ENCODE assay signal across 31 cellular contexts in genomic region chr16:7716924-7717323, GRCh38.
"Had no signal": no experiment of that assay in that cellular context is flagged by ENCODE, and none has a peak within 500 bp of the region (broad histone marks: within the 10 kb centered on the region; RNA-seq: fewer than 3 reads in every experiment).

No MANE protein-coding gene starts in this region.

- H3K36me3 Mint-ChIP-seq: activated CD4-positive, alpha-beta memory T cell treated with anti-CD3 and anti-CD28 coated beads for 36 hours; activated CD8-positive, alpha-beta memory T cell treated with anti-CD3 and anti-CD28 coated beads, Interleukin-2, amount 10 ng/mL, durations not matched to agents 7 days and 5 days; activated naive CD4-positive, alpha-beta T cell treated with anti-CD3 and anti-CD28 coated beads, Interleukin-2, amount 50 U/mL, for 24 hours; activated naive CD8-positive, alpha-beta T cell treated with anti-CD3 and anti-CD28 coated beads for 36 hours; T-cell had no signal

- H3K27ac Mint-ChIP-seq: activated CD4-positive, alpha-beta memory T cell treated with anti-CD3 and anti-CD28 coated beads for 36 hours; activated CD4-positive, alpha-beta T cell treated with anti-CD3 and anti-CD28 coated beads for 36 hours; activated CD4-positive, alpha-beta T cell treated with anti-CD3 and anti-CD28 coated beads, Interleukin-2, amount 10 ng/mL, durations not matched to agents 24 days and 14 days; activated CD8-positive, alpha-beta memory T cell treated with anti-CD3 and anti-CD28 coated beads, Interleukin-2, amount 10 ng/mL, durations not matched to agents 7 days and 5 days; activated CD8-positive, alpha-beta T cell treated with anti-CD3 and anti-CD28 coated beads, Interleukin-2, amount 10 ng/mL, durations not matched to agents 7 days and 5 days; activated naive CD4-positive, alpha-beta T cell treated with anti-CD3 and anti-CD28 coated beads for 36 hours; activated naive CD4-positive, alpha-beta T cell treated with anti-CD3 and anti-CD28 coated beads, Interleukin-2, amount 50 U/mL, for 24 hours; activated naive CD8-positive, alpha-beta T cell treated with anti-CD3 and anti-CD28 coated beads for 36 hours; activated naive CD8-positive, alpha-beta T cell treated with anti-CD3 and anti-CD28 coated beads, Interleukin-2, amount 50 U/mL, for 24 hours; activated T-helper 1 cell treated with anti-CD3 and anti-CD28 coated beads, Interleukin-12 subunit alpha, Interleukin-12 subunit beta, Interleukin-2, Interleukin-4 antibody, amounts not matched to agents 30 ng/mL and 10 ng/mL and 1 ng/mL, durations not matched to agents 14 hours and 24 hours and 36 hours; activated T-helper 2 cell treated with anti-CD3 and anti-CD28 coated beads, Interferon-gamma antibody, Interleukin-2, Interleukin-4, amounts not matched to agents 10 μg/mL and 5 μg/mL and 100 μg/mL, durations not matched to agents 14 hours and 24 hours and 36 hours; endodermal cell; T-cell; T-helper 1 cell treated with Interleukin-12 subunit alpha and Interleukin-12 subunit beta and Interleukin-4 antibody, amounts not matched to agents 30 μg/mL and 1 μg/mL, for 36 hours had no signal

- H3K9me3 Mint-ChIP-seq: activated naive CD4-positive, alpha-beta T cell treated with anti-CD3 and anti-CD28 coated beads for 36 hours; activated naive CD4-positive, alpha-beta T cell treated with anti-CD3 and anti-CD28 coated beads, Interleukin-2, amount 50 U/mL, for 24 hours; endodermal cell had no signal

- H3K4me1 ChIP-seq: adrenal gland, body of pancreas had no signal

- ATAC-seq: activated CD4-positive, alpha-beta T cell treated with anti-CD3 and anti-CD28 coated beads for 36 hours; activated CD8-positive, alpha-beta memory T cell treated with anti-CD3 and anti-CD28 coated beads, Interleukin-2, amount 10 ng/mL, durations not matched to agents 7 days and 5 days; activated CD8-positive, alpha-beta T cell treated with anti-CD3 and anti-CD28 coated beads, Interleukin-2, amount 10 ng/mL, durations not matched to agents 7 days and 5 days; activated naive CD8-positive, alpha-beta T cell treated with anti-CD3 and anti-CD28 coated beads, Interleukin-2, amount 50 U/mL, for 24 hours; body of pancreas; esophagus mucosa; T-cell had no signal

- H3K36me3 ChIP-seq: adrenal gland, WERI-Rb-1 had no signal

- H3K27me3 Mint-ChIP-seq: activated CD4-positive, alpha-beta memory T cell treated with anti-CD3 and anti-CD28 coated beads for 36 hours; activated CD4-positive, alpha-beta T cell treated with anti-CD3 and anti-CD28 coated beads for 36 hours; activated CD4-positive, alpha-beta T cell treated with anti-CD3 and anti-CD28 coated beads, Interleukin-2, amount 10 ng/mL, durations not matched to agents 24 days and 14 days; activated CD8-positive, alpha-beta memory T cell treated with anti-CD3 and anti-CD28 coated beads, Interleukin-2, amount 10 ng/mL, durations not matched to agents 7 days and 5 days; activated naive CD4-positive, alpha-beta T cell treated with anti-CD3 and anti-CD28 coated beads, Interleukin-2, amount 50 U/mL, for 24 hours; activated naive CD8-positive, alpha-beta T cell treated with anti-CD3 and anti-CD28 coated beads for 36 hours; activated naive CD8-positive, alpha-beta T cell treated with anti-CD3 and anti-CD28 coated beads, Interleukin-2, amount 50 U/mL, for 24 hours; T-cell had no signal

- H3K27me3 ChIP-seq: adrenal gland, body of pancreas had no signal

- H3K4me3 ChIP-seq: adrenal gland, body of pancreas had no signal

- H3K4me1 Mint-ChIP-seq: activated CD4-positive, alpha-beta T cell treated with anti-CD3 and anti-CD28 coated beads for 36 hours; activated CD4-positive, alpha-beta T cell treated with anti-CD3 and anti-CD28 coated beads, Interleukin-2, amount 10 ng/mL, durations not matched to agents 24 days and 14 days; activated CD8-positive, alpha-beta memory T cell treated with anti-CD3 and anti-CD28 coated beads, Interleukin-2, amount 10 ng/mL, durations not matched to agents 7 days and 5 days; activated naive CD4-positive, alpha-beta T cell treated with anti-CD3 and anti-CD28 coated beads, Interleukin-2, amount 50 U/mL, for 24 hours; activated naive CD8-positive, alpha-beta T cell treated with anti-CD3 and anti-CD28 coated beads for 36 hours; activated naive CD8-positive, alpha-beta T cell treated with anti-CD3 and anti-CD28 coated beads, Interleukin-2, amount 50 U/mL, for 24 hours; T-cell had no signal

- H3K4me3 Mint-ChIP-seq: activated CD4-positive, alpha-beta memory T cell treated with anti-CD3 and anti-CD28 coated beads for 36 hours; activated CD4-positive, alpha-beta T cell treated with anti-CD3 and anti-CD28 coated beads for 36 hours; activated CD4-positive, alpha-beta T cell treated with anti-CD3 and anti-CD28 coated beads, Interleukin-2, amount 10 ng/mL, durations not matched to agents 24 days and 14 days; activated CD8-positive, alpha-beta memory T cell treated with anti-CD3 and anti-CD28 coated beads, Interleukin-2, amount 10 ng/mL, durations not matched to agents 7 days and 5 days; activated CD8-positive, alpha-beta T cell treated with anti-CD3 and anti-CD28 coated beads, Interleukin-2, amount 10 ng/mL, durations not matched to agents 7 days and 5 days; activated naive CD4-positive, alpha-beta T cell treated with anti-CD3 and anti-CD28 coated beads for 36 hours; activated naive CD4-positive, alpha-beta T cell treated with anti-CD3 and anti-CD28 coated beads, Interleukin-2, amount 50 U/mL, for 24 hours; activated naive CD8-positive, alpha-beta T cell treated with anti-CD3 and anti-CD28 coated beads for 36 hours; activated naive CD8-positive, alpha-beta T cell treated with anti-CD3 and anti-CD28 coated beads, Interleukin-2, amount 50 U/mL, for 24 hours; activated T-helper 1 cell treated with anti-CD3 and anti-CD28 coated beads, Interleukin-12 subunit alpha, Interleukin-12 subunit beta, Interleukin-2, Interleukin-4 antibody, amounts not matched to agents 30 ng/mL and 10 ng/mL and 1 ng/mL, durations not matched to agents 14 hours and 24 hours and 36 hours; endodermal cell; T-cell; T-helper 1 cell treated with Interleukin-12 subunit alpha and Interleukin-12 subunit beta and Interleukin-4 antibody, amounts not matched to agents 30 μg/mL and 1 μg/mL, for 36 hours had no signal

- H3K9me3 ChIP-seq: adrenal gland, body of pancreas had no signal

- H3K27ac ChIP-seq: adrenal gland, body of pancreas, WERI-Rb-1 had no signal

- DNase-seq: activated CD4-positive, alpha-beta memory T cell treated with anti-CD3 and anti-CD28 coated beads for 36 hours; activated CD4-positive, alpha-beta T cell treated with anti-CD3 and anti-CD28 coated beads for 36 hours; activated CD4-positive, alpha-beta T cell treated with anti-CD3 and anti-CD28 coated beads, Interleukin-2, amount 10 ng/mL, durations not matched to agents 24 days and 14 days; activated CD4-positive, CD25-positive, alpha-beta regulatory T cell; activated CD4-positive, CD25-positive, alpha-beta regulatory T cell treated with anti-CD3 and anti-CD28 coated beads, Interleukin-2, amount 50 U/mL, for 72 hours; activated CD8-positive, alpha-beta memory T cell treated with anti-CD3 and anti-CD28 coated beads, Interleukin-2, amount 10 ng/mL, durations not matched to agents 7 days and 5 days; activated CD8-positive, alpha-beta memory T cell treated with anti-CD3 and anti-CD28 coated beads, Interleukin-2, amount 50 U/mL, for 4 hours; activated CD8-positive, alpha-beta T cell treated with anti-CD3 and anti-CD28 coated beads, Interleukin-2, amount 10 ng/mL, durations not matched to agents 7 days and 5 days; activated effector memory CD4-positive, alpha-beta T cell treated with anti-CD3 and anti-CD28 coated beads, Interleukin-2, amount 50 U/mL, for 16 hours; activated naive CD4-positive, alpha-beta T cell treated with anti-CD3 and anti-CD28 coated beads for 36 hours; activated naive CD8-positive, alpha-beta T cell treated with anti-CD3 and anti-CD28 coated beads for 36 hours; activated naive CD8-positive, alpha-beta T cell treated with anti-CD3 and anti-CD28 coated beads, Interleukin-2, amount 50 U/mL, for 24 hours; activated T-cell treated with anti-CD3 and anti-CD28 coated beads, Interleukin-2, amount 50 U/mL, for 1 hour; activated T-cell treated with anti-CD3 and anti-CD28 coated beads, Interleukin-2, amount 50 U/mL, for 48 hours; adrenal gland; amygdala; aorta; body of pancreas; cortex of kidney; dermis blood vessel endothelial cell; effector CD8-positive, alpha-beta T cell; endodermal cell; foreskin fibroblast; T-cell; T1000; WERI-Rb-1 had no signal
